ENCODE assay signal across 8 cellular contexts in genomic region chr15:68819451-68820204, GRCh38. TPM values are rescaled to one million over a fixed set of nuclear protein-coding genes. Genes with fewer than 3 reads are reported as not detected.
DNase-seq lines count a peak whose midpoint lies in the region; ATAC-seq, FAIRE-seq and TF ChIP-seq lines count a peak whose summit lies in the region.

No MANE protein-coding gene starts in this region.

- peak overlapping the region; percentile 89 for H3K4me3 ChIP-seq in Jurkat, Clone E6-1 (ENCODE audit: low read length)
- H3K4me3 ChIP-seq in bronchial epithelial cell (ENCODE audit: low read depth, low read length), result peak overlapping the region; percentile 94
- peak overlapping the region; percentile 69 to 99 (median 94) for H3K4me3 ChIP-seq in spleen

- TF ChIP-seq CTCF in bronchial epithelial cell (IDR thresholded peaks at IDR 0.05; ENCODE audit: insufficient read depth, low read length, severe bottlenecking), result no peak
- no peak for TF ChIP-seq CTCF in spleen (IDR thresholded peaks at IDR 0.05 in 8 of 11, conservative IDR thresholded peaks at IDR 0.05 in 3 of 11)

- peak overlapping the region; percentile 95 to 100 (median 99) for H3K27ac ChIP-seq in spleen

- H3K9me3 ChIP-seq in spleen, result no peaks in the 10 kb centered on the region

- DNase-seq in EL, result peak; percentile 65
- DNase-seq in Jurkat, Clone E6-1 (ENCODE audit: low read depth, low spot score), result peak; percentile 68
- peak; percentile 8 for DNase-seq in T-helper 9 cell
- DNase-seq in bronchial epithelial cell (ENCODE audit: low read depth), result no peak
- peak; percentile 65 for DNase-seq in islet precursor cell
- peak; percentile 88 for DNase-seq in spleen

- peaks cover 16 to 45% (median 38%) of the 10 kb centered on the region in 6 donors for H3K4me1 ChIP-seq in spleen

- intact Hi-C loops in spleen (cut with DNase I; ENCODE audit: low total_unique reads), result no loop called here

- 0 to 1% (median 1%) methylated on average over 51 to 52 of the region's 52 CpGs for WGBS in spleen, 5 donors

- no peak for FAIRE-seq in bronchial epithelial cell (lab: Jason Lieb, UNC)

- ATAC-seq in GM19395 (IDR thresholded peaks at IDR 0.05; ENCODE audit: unreplicated experiment) (no peak), HG03045 (IDR thresholded peaks at IDR 0.05; ENCODE audit: unreplicated experiment) (no peak)

- TF ChIP-seq POLR2A in spleen (IDR thresholded peaks at IDR 0.05), result no peak

- H3K36me3 ChIP-seq in bronchial epithelial cell (ENCODE audit: control insufficient read depth, insufficient read depth, low read length) (no peaks in the 10 kb centered on the region), spleen (no peaks in the 10 kb centered on the region)

- H3K27me3 ChIP-seq in bronchial epithelial cell (ENCODE audit: control insufficient read depth, insufficient read depth, low read length) (no peaks in the 10 kb centered on the region), spleen (replicated peaks in 1 of 7) (no peaks in the 10 kb centered on the region)

RNA-seq across cellular contexts. Expression of gene ANP32A, which starts 1.1 kb away (rescaled TPM):
- polyA plus RNA-seq in Jurkat, Clone E6-1 (2012; ENCODE audit: insufficient read depth, insufficient read length), result 632 TPM
- 42.6 and 44.2 TPM in 2 replicates for total RNA-seq in bronchial epithelial cell
- total RNA-seq in spleen, result 100 to 1,000 TPM in 4 of 7 donors, 10 to 100 TPM in 3; 68.4 to 163 (median 129) TPM
- 100 to 1,000 TPM in 1 of 3 donors, 10 to 100 TPM in 2; 58.6 to 110 (median 91.1) TPM for polyA plus RNA-seq in spleen
